ENCODE assay signal across 21 cellular contexts in genomic region chr22:34297536-34298120, GRCh38.
DNase-seq lines count a peak whose midpoint lies in the region; ATAC-seq and TF ChIP-seq lines count a peak whose summit lies in the region.
"Had no signal": no experiment of that assay in that cellular context is flagged by ENCODE, and none has a peak within 500 bp of the region (broad histone marks: within the 10 kb centered on the region; RNA-seq: fewer than 3 reads in every experiment).

No MANE protein-coding gene starts in this region.

- TF ChIP-seq POLR2A in heart left ventricle (IDR thresholded peaks at IDR 0.05) (no peak), body of pancreas (IDR thresholded peaks at IDR 0.05) (no peak), testis (IDR thresholded peaks at IDR 0.05) (no peak)

- no peak overlapping the region for H3K27ac Mint-ChIP-seq in progenitor cell of endocrine pancreas
- H3K27ac Mint-ChIP-seq: CD4-positive, CD25-positive, alpha-beta regulatory T cell; CD8-positive, alpha-beta memory T cell; HFFc6 had no signal

- H3K27me3 Mint-ChIP-seq in progenitor cell of endocrine pancreas = peaks cover 9% of the 10 kb centered on the region
- H3K27me3 Mint-ChIP-seq: CD4-positive, CD25-positive, alpha-beta regulatory T cell had no signal

- H3F3A ChIP-seq in neural cell (ENCODE audit: insufficient read depth, low read length, poor library complexity, severe bottlenecking) = no peaks in the 10 kb centered on the region

- DNase-seq in heart left ventricle = no peak
- no peak for DNase-seq in cardiac septum (ENCODE audit: low spot score)
- DNase-seq in NCI-H1105 treated with DMSO at 0.1 percent for 48 hours (lab: John Stamatoyannopoulos, UW) = peak; percentile 77
- DNase-seq in body of pancreas = peak in 3 of 4 donors; percentile 9 to 20 (median 17)
- no peak for DNase-seq in progenitor cell of endocrine pancreas (ENCODE audit: low spot score, unreplicated experiment)
- no peak for DNase-seq in DMS114 treated with DMSO at 0.1 percent for 48 hours (lab: John Stamatoyannopoulos, UW; ENCODE audit: unreplicated experiment)
- DNase-seq in testis = no peak
- DNase-seq: ACHN; BE2C; C1 segment of cervical spinal cord; CD4-positive, CD25-positive, alpha-beta regulatory T cell; CD8-positive, alpha-beta memory T cell; COR-L47; DMS 273 treated with DMSO at 0.1 percent for 48 hours; GDM1; GOT3; H7; HFFc6 had no signal

- no peaks in the 10 kb centered on the region for H3K79me2 ChIP-seq in neural cell (replicated peaks; ENCODE audit: insufficient read depth, low read length)

- no peak overlapping the region for H3K9ac ChIP-seq in neural cell (ENCODE audit: low read length)

- H3K4me3 Mint-ChIP-seq in progenitor cell of endocrine pancreas (ENCODE audit: low read depth) = no peak overlapping the region
- H3K4me3 Mint-ChIP-seq: CD4-positive, CD25-positive, alpha-beta regulatory T cell; CD8-positive, alpha-beta memory T cell; HFFc6 had no signal

- H3K4me1 ChIP-seq in heart left ventricle = peaks cover 0 to 17% (median 0%) of the 10 kb centered on the region in 12 donors
- no peaks in the 10 kb centered on the region for H3K4me1 ChIP-seq in body of pancreas
- H3K4me1 ChIP-seq in testis = no peaks in the 10 kb centered on the region
- H3K4me1 ChIP-seq: BE2C had no signal

- no peak overlapping the region for H3K27ac ChIP-seq in heart left ventricle
- no peak overlapping the region for H3K27ac ChIP-seq in body of pancreas
- no peak overlapping the region for H3K27ac ChIP-seq in neural cell (ENCODE audit: low read length)
- no peak overlapping the region for H3K27ac ChIP-seq in testis
- H3K27ac ChIP-seq: HL-60 had no signal

- H4K20me1 ChIP-seq in neural cell (ENCODE audit: insufficient read depth) = no peaks in the 10 kb centered on the region

- no peaks in the 10 kb centered on the region for H3K4me1 Mint-ChIP-seq in progenitor cell of endocrine pancreas (ENCODE audit: low read depth)
- H3K4me1 Mint-ChIP-seq: CD4-positive, CD25-positive, alpha-beta regulatory T cell; CD8-positive, alpha-beta memory T cell had no signal

- TF ChIP-seq RAD21 in neural cell (conservative IDR thresholded peaks at IDR 0.05) = no peak

- H3K9me3 ChIP-seq in heart left ventricle (no peaks in the 10 kb centered on the region), body of pancreas (no peaks in the 10 kb centered on the region), neural cell (ENCODE audit: low read length) (no peaks in the 10 kb centered on the region), testis (no peaks in the 10 kb centered on the region)

- TF ChIP-seq CTCF in heart left ventricle (IDR thresholded peaks at IDR 0.05) (no peak), body of pancreas (IDR thresholded peaks at IDR 0.05) (no peak), neural cell (IDR thresholded peaks at IDR 0.05; ENCODE audit: poor library complexity, severe bottlenecking) (no peak), progenitor cell of endocrine pancreas (IDR thresholded peaks at IDR 0.05; ENCODE audit: unreplicated experiment) (no peak), testis (IDR thresholded peaks at IDR 0.05) (no peak)

- no peaks in the 10 kb centered on the region for H3K36me3 Mint-ChIP-seq in progenitor cell of endocrine pancreas (ENCODE audit: insufficient read depth)
- H3K36me3 Mint-ChIP-seq: CD4-positive, CD25-positive, alpha-beta regulatory T cell; CD8-positive, alpha-beta memory T cell had no signal

- H3K4me3 ChIP-seq in heart left ventricle = no peak overlapping the region
- no peak overlapping the region for H3K4me3 ChIP-seq in body of pancreas
- H3K4me3 ChIP-seq in neural cell (ENCODE audit: low read length) = no peak overlapping the region
- no peak overlapping the region for H3K4me3 ChIP-seq in testis

- no peak overlapping the region for H3K4me2 ChIP-seq in neural cell (ENCODE audit: low read length)

- H2AFZ ChIP-seq in neural cell (ENCODE audit: low read depth, low read length) = no peak overlapping the region

- peak; percentile 20 to 61 (median 44) for ATAC-seq in heart left ventricle
- no peak for ATAC-seq in body of pancreas
- ATAC-seq: HCT116 had no signal

- 89 to 100% (median 91%) methylated on average over 1 of the region's 1 CpG for WGBS in heart left ventricle, 4 donors
- WGBS in body of pancreas, 2 donors = 90 to 92% methylated on average over 1 of the region's 1 CpG
- WGBS in testis, 2 donors = 89 to 95% methylated on average over 1 of the region's 1 CpG

- H3K36me3 ChIP-seq in heart left ventricle (no peaks in the 10 kb centered on the region), body of pancreas (replicated peaks in 1 of 2; ENCODE audit: insufficient read depth in 1 of 2, low read depth in 2 of 2) (no peaks in the 10 kb centered on the region), neural cell (ENCODE audit: insufficient read depth, low read length) (no peaks in the 10 kb centered on the region), testis (ENCODE audit: low read depth, missing control alignments) (no peaks in the 10 kb centered on the region)
- H3K36me3 ChIP-seq: BE2C had no signal

- peak; percentile 35 for TF ChIP-seq EP300 in neural cell (conservative IDR thresholded peaks at IDR 0.05; ENCODE audit: poor library complexity, severe bottlenecking)

- H3K27me3 ChIP-seq in heart left ventricle (no peaks in the 10 kb centered on the region), body of pancreas (no peaks in the 10 kb centered on the region), neural cell (ENCODE audit: insufficient read depth, low read depth, low read length) (no peaks in the 10 kb centered on the region), testis (no peaks in the 10 kb centered on the region)
- H3K27me3 ChIP-seq: BE2C had no signal

- H3K9me3 Mint-ChIP-seq in progenitor cell of endocrine pancreas (ENCODE audit: low read depth) = no peaks in the 10 kb centered on the region

- no peaks in the 10 kb centered on the region for H3K9me2 ChIP-seq in neural cell (ENCODE audit: insufficient read depth, low read length)

- intact Hi-C loops in heart left ventricle (cut with DNase I) = no loop called here
- intact Hi-C loops in cardiac septum (cut with DNase I) = no loop called here
- intact Hi-C loops in body of pancreas (cut with DNase I) = no loop called here
- intact Hi-C loops in testis (cut with DNase I; ENCODE audit: low total_unique reads) = no loop called here

TF ChIP-seq in neural cell, 6 proteins besides CTCF, POLR2A, EP300 and RAD21:
- TF ChIP-seq MXI1 (conservative IDR thresholded peaks at IDR 0.05; ENCODE audit: poor library complexity, severe bottlenecking) = no peak
- no peak for TF ChIP-seq SMC3 (conservative IDR thresholded peaks at IDR 0.05; ENCODE audit: poor library complexity)
- TF ChIP-seq POLR2AphosphoS5 (IDR thresholded peaks at IDR 0.05) = no peak
- no peak for TF ChIP-seq REST (IDR thresholded peaks at IDR 0.05; ENCODE audit: borderline replicate concordance)
- no peak for TF ChIP-seq EZH2 (IDR thresholded peaks at IDR 0.05; ENCODE audit: borderline replicate concordance, insufficient read depth, low read length, poor library complexity, severe bottlenecking)
- no peak for TF ChIP-seq TAF1 (IDR thresholded peaks at IDR 0.05; ENCODE audit: low read depth)

Comparison
In these comparisons a context has a peak if more than half of its experiments do, and no peak if none do; other contexts are left out.
1. DNase-seq: peak in NCI-H1105 treated with DMSO at 0.1 percent for 48 hours (single experiment) and body of pancreas (3 of 4); none in heart left ventricle (0 of 5), cardiac septum (single experiment), progenitor cell of endocrine pancreas (single experiment), DMS114 treated with DMSO at 0.1 percent for 48 hours (single experiment) and testis (single experiment).